In the genomic region with DNA sequence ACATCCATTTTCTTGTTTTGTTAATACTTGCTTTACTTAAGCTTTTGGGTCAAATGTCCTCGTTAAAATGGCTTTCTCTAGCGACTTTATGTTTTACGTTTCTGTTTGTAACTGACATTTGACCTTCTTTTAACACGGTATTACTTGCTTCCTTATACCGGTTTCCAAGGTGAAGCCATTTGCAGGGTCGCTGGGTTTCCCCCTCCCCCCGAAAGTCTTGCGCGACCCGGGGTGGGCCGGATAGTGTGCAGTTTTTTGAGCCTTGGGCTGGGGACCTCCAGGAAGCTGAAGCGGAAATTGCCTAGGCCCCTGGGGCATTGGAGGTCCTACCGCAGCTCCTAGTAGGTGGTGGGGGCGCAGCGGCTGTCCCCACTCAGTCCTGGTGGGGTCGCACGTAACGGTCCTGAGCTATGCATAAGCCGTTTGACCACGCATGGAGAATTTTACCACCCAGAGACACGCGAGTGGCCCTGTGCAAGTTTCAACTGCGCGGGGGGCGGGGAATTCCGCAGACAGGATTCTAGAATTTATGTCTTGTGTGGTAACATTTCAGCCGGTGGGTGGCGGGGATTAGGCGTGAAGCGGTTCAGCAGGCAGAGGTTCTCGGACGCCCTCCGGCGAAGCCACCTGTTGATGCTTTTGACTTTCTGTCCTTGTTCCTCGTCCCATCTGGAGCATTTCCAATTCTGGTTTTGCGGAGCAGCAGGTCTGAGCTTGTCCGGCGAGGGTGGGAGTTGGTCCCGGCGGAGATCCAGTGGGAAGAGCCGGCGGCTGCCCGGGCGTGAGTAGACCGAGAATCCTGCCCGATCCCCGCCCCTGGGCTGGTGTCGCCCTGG, we compare ENCODE assay signal across 8 cellular contexts. TPM values are rescaled to one million over a fixed set of nuclear protein-coding genes. Genes with fewer than 3 reads are reported as not detected.
A peak's percentile ranks its signal among the peaks of the same experiment; 100 is the strongest.
DNase-seq lines count a peak whose midpoint lies in the region; ATAC-seq, FAIRE-seq and TF ChIP-seq lines count a peak whose summit lies in the region.

No MANE protein-coding gene starts in this region.

- no peaks in the 10 kb centered on the region for H3K36me3 ChIP-seq in bronchial epithelial cell (ENCODE audit: control insufficient read depth, insufficient read depth, low read length)

- peak; percentile 28 for DNase-seq in NCI-H146 (lab: John Stamatoyannopoulos, UW)
- no peak for DNase-seq in NCI-H146 treated with DMSO at 0.1 percent for 48 hours (lab: John Stamatoyannopoulos, UW; ENCODE audit: unreplicated experiment)
- peak; percentile 75 for DNase-seq in NCI-H1694 (lab: John Stamatoyannopoulos, UW)
- peak; percentile 88 for DNase-seq in bronchial epithelial cell (ENCODE audit: low read depth)
- peak; percentile 94 for DNase-seq in islet precursor cell
- DNase-seq in stimulated activated CD4-positive, alpha-beta T cell treated with anti-CD3 and anti-CD28 coated beads, Interleukin-15, amount 100 ng/mL, for 24 hours: peak; percentile 93

- peak overlapping the region; percentile 63 for H3K4me3 ChIP-seq in WI38 (ENCODE audit: low read depth, low read length)
- peak overlapping the region; percentile 87 for H3K4me3 ChIP-seq in bronchial epithelial cell (ENCODE audit: low read depth, low read length)

- ATAC-seq in HG02759 (IDR thresholded peaks at IDR 0.05; ENCODE audit: unreplicated experiment): peak; percentile 62

- no peak for FAIRE-seq in bronchial epithelial cell (lab: Jason Lieb, UNC)

- TF ChIP-seq CTCF in WI38 (IDR thresholded peaks at IDR 0.05; ENCODE audit: low read depth, low read length): peak; percentile 35
- peak; percentile 59 for TF ChIP-seq CTCF in bronchial epithelial cell (IDR thresholded peaks at IDR 0.05; ENCODE audit: insufficient read depth, low read length, severe bottlenecking)

- no peaks in the 10 kb centered on the region for H3K27me3 ChIP-seq in bronchial epithelial cell (ENCODE audit: control insufficient read depth, insufficient read depth, low read length)

RNA-seq across cellular contexts. Expression of a gene that starts 2.4 kb away (rescaled TPM):
- total RNA-seq in bronchial epithelial cell: 77.1 and 100 TPM in 2 replicates

RNA-seq across cellular contexts. Expression of a gene that starts 46.5 kb away (rescaled TPM):
- 38.7 and 72.1 TPM in 2 replicates for total RNA-seq in bronchial epithelial cell

RNA-seq across cellular contexts. Expression of a gene that starts 46.9 kb away (rescaled TPM):
- total RNA-seq in bronchial epithelial cell: 8.4 and 13.2 TPM in 2 replicates
